Comparison of ENCODE assay signal across 21 cellular contexts in genomic region chr5:42880621-42881020, GRCh38.
"Had no signal": no experiment of that assay in that cellular context is flagged by ENCODE, and none has a peak within 500 bp of the region (broad histone marks: within the 10 kb centered on the region; RNA-seq: fewer than 3 reads in every experiment).

No MANE protein-coding gene starts in this region.

- DNase-seq: activated CD4-positive, alpha-beta T cell treated with anti-CD3 and anti-CD28 coated beads for 48 hours; activated CD4-positive, alpha-beta T cell treated with anti-CD3 and anti-CD28 coated beads, Interleukin-2, amount 50 U/mL, for 4 hours; activated CD4-positive, CD25-positive, alpha-beta regulatory T cell treated with anti-CD3 and anti-CD28 coated beads, Interleukin-2, amount 50 U/mL, for 72 hours; activated CD8-positive, alpha-beta memory T cell treated with anti-CD3 and anti-CD28 coated beads, Interleukin-2, amount 50 U/mL, for 48 hours; activated CD8-positive, alpha-beta T cell treated with anti-CD3 and anti-CD28 coated beads, Interleukin-2, amount 10 ng/mL, durations not matched to agents 7 days and 5 days; activated effector memory CD4-positive, alpha-beta T cell treated with Interleukin-2 at 50 U/mL for 16 hours; activated naive CD4-positive, alpha-beta T cell; activated T-cell treated with anti-CD3 and anti-CD28 coated beads, Interleukin-2, amount 50 U/mL, for 1 hour; brain microvascular endothelial cell; cerebellar nuclear complex; NCI-H1105; NCI-H1436 treated with DMSO at 0.1 percent for 48 hours; NCI-H187; NCI-H2081; NCI-H446; NCI-H524; PC-3; SHP77 treated with DMSO at 0.1 percent for 48 hours; T-helper 17 cell; T-helper 9 cell had no signal

- H3K4me3 ChIP-seq: cardiac muscle cell had no signal

- H3K27me3 ChIP-seq: cardiac muscle cell had no signal

- H3K36me3 ChIP-seq: brain microvascular endothelial cell, cardiac muscle cell had no signal

- H3K27ac ChIP-seq: brain microvascular endothelial cell, cardiac muscle cell had no signal
